13 cellular contexts compared by ENCODE assay signal in the genomic region with DNA sequence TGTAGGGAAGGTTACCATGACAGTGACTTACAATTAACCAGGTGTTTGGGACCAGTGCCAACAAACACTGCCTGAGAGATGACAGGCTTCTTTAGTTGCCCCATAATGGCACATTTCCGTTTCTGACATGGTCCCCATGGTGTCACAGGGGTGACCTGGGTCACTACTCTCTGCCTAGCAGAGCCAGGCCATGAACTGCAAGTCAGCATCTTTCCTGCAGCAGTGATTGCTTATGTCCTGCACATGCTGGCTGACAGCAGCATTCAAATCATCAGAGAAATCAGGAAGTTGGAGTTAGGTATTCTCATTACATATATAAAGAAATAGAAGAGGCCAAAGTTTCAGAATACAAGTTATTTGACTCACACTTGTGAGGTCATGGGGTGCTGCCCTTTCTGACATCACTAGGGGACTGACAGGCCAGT. TPM values are rescaled to one million over a fixed set of nuclear protein-coding genes. Genes with fewer than 3 reads are reported as not detected.
DNase-seq lines count a peak whose midpoint lies in the region; ATAC-seq and TF ChIP-seq lines count a peak whose summit lies in the region.
"Had no signal": no experiment of that assay in that cellular context is flagged by ENCODE, and none has a peak within 500 bp of the region (broad histone marks: within the 10 kb centered on the region; RNA-seq: fewer than 3 reads in every experiment).

No MANE protein-coding gene starts in this region.

- POLR2A ChIA-PET in MCF 10A (lab: Yijun Ruan, JAX), result interaction anchor here (0.6 to 0.9 kb wide), 2 partner anchors 11 to 147 kb away, joined by 3 to 5 read pairs; no protein-coding TSS in a partner anchor

- H3K9ac ChIP-seq in mammary epithelial cell (ENCODE audit: insufficient read depth, low read length) (no peak overlapping the region), MM.1S (ENCODE audit: low read length) (no peak overlapping the region; the same call in 1 of the 2 replicates)

- in situ Hi-C loops in mammary epithelial cell (cut with MboI; ENCODE audit: low sequenced_read_pairs in 2 of 2), result no loop called here

- H3K4me1 ChIP-seq in mammary epithelial cell (ENCODE audit: insufficient read depth, low read length), result peaks cover 37% of the 10 kb centered on the region
- H3K4me1 ChIP-seq in MM.1S (ENCODE audit: low read length), result peaks cover 46% of the 10 kb centered on the region

- H3K27ac Mint-ChIP-seq in MCF 10A (ENCODE audit: low read depth, unreplicated experiment), result no peak overlapping the region
- peak overlapping the region; percentile 34 for H3K27ac Mint-ChIP-seq in T-helper 17 cell
- peak overlapping the region; percentile 37 for H3K27ac Mint-ChIP-seq in stimulated activated naive B cell treated with anti-CD40 and anti-IgM and Interleukin-4, amounts not matched to agents 10 μg/mL and 1 μg/mL and 100 μg/mL, for 72 hours
- H3K27ac Mint-ChIP-seq in activated naive CD8-positive, alpha-beta T cell treated with anti-CD3 and anti-CD28 coated beads, Interleukin-2, amount 50 U/mL, for 24 hours, result no peak overlapping the region
- H3K27ac Mint-ChIP-seq: activated CD4-positive, alpha-beta memory T cell treated with anti-CD3 and anti-CD28 coated beads, Interleukin-2, amount 10 ng/mL, durations not matched to agents 7 days and 5 days; T-helper 1 cell treated with Interleukin-12 subunit alpha and Interleukin-12 subunit beta and Interleukin-4 antibody, amounts not matched to agents 30 μg/mL and 1 μg/mL, for 36 hours had no signal

- no peaks in the 10 kb centered on the region for H3K9me2 ChIP-seq in MM.1S (replicated peaks; ENCODE audit: insufficient read depth, low read length)

- no peaks in the 10 kb centered on the region for H3K36me3 Mint-ChIP-seq in MCF 10A (ENCODE audit: insufficient read depth, unreplicated experiment)
- peaks cover 2% of the 10 kb centered on the region for H3K36me3 Mint-ChIP-seq in T-helper 17 cell (ENCODE audit: low read depth)
- peaks cover 0 to 3% of the 10 kb centered on the region in 2 donors for H3K36me3 Mint-ChIP-seq in stimulated activated naive B cell treated with anti-CD40 and anti-IgM and Interleukin-4, amounts not matched to agents 10 μg/mL and 1 μg/mL and 100 μg/mL, for 72 hours
- H3K36me3 Mint-ChIP-seq in activated naive CD8-positive, alpha-beta T cell treated with anti-CD3 and anti-CD28 coated beads, Interleukin-2, amount 50 U/mL, for 24 hours (ENCODE audit: low read depth), result no peaks in the 10 kb centered on the region

- peaks cover 27% of the 10 kb centered on the region for H3F3A ChIP-seq in MM.1S (ENCODE audit: insufficient read depth, low read length)

- H3K27me3 Mint-ChIP-seq in MCF 10A (ENCODE audit: insufficient read depth, unreplicated experiment), result no peaks in the 10 kb centered on the region
- peaks cover 16% of the 10 kb centered on the region for H3K27me3 Mint-ChIP-seq in T-helper 17 cell
- peaks cover 0 to 4% of the 10 kb centered on the region in 2 donors for H3K27me3 Mint-ChIP-seq in stimulated activated naive B cell treated with anti-CD40 and anti-IgM and Interleukin-4, amounts not matched to agents 10 μg/mL and 1 μg/mL and 100 μg/mL, for 72 hours
- peaks cover 9% of the 10 kb centered on the region for H3K27me3 Mint-ChIP-seq in activated naive CD8-positive, alpha-beta T cell treated with anti-CD3 and anti-CD28 coated beads, Interleukin-2, amount 50 U/mL, for 24 hours

- peak; percentile 17 for DNase-seq in mammary epithelial cell
- DNase-seq in MCF 10A (ENCODE audit: unreplicated experiment), result no peak
- peak; percentile 98 for DNase-seq in MM.1S
- no peak for DNase-seq in T-helper 17 cell
- no peak for DNase-seq in stimulated activated naive B cell treated with anti-CD40 and anti-IgM and Interleukin-4, amounts not matched to agents 10 μg/mL and 1 μg/mL and 100 μg/mL, for 72 hours
- DNase-seq in activated naive CD8-positive, alpha-beta T cell treated with anti-CD3 and anti-CD28 coated beads, Interleukin-2, amount 50 U/mL, for 24 hours, result no peak
- no peak for DNase-seq in iPS-NIHi11 (ENCODE audit: low spot score)
- DNase-seq: activated CD4-positive, alpha-beta memory T cell treated with anti-CD3 and anti-CD28 coated beads, Interleukin-2, amount 10 ng/mL, durations not matched to agents 7 days and 5 days; activated naive CD4-positive, alpha-beta T cell treated with anti-CD3 and anti-CD28 coated beads, Interleukin-2, amount 50 U/mL, for 16 hours; NK-92 treated with Interleukin-12 subunit alpha and Interleukin-12 subunit beta, amount 100 ng/mL, for 24 hours had no signal

- H2AFZ ChIP-seq in mammary epithelial cell (ENCODE audit: low read depth, low read length) (no peak overlapping the region), MM.1S (ENCODE audit: low read length) (no peak overlapping the region)

- H3K4me2 ChIP-seq in mammary epithelial cell (ENCODE audit: insufficient read depth, low read depth, low read length), result no peak overlapping the region
- H3K4me2 ChIP-seq in MM.1S (ENCODE audit: low read depth, low read length), result no peak overlapping the region

- H3K79me2 ChIP-seq in mammary epithelial cell (ENCODE audit: insufficient read depth, low read length) (no peaks in the 10 kb centered on the region), MM.1S (ENCODE audit: low read length) (no peaks in the 10 kb centered on the region)

- H4K20me1 ChIP-seq in mammary epithelial cell (ENCODE audit: insufficient read depth, low read length) (no peaks in the 10 kb centered on the region), MM.1S (ENCODE audit: insufficient read depth, low read length) (no peaks in the 10 kb centered on the region)

- no peaks in the 10 kb centered on the region for H3K27me3 ChIP-seq in mammary epithelial cell (ENCODE audit: insufficient read depth, low read length)
- H3K27me3 ChIP-seq in MM.1S (replicated peaks; ENCODE audit: insufficient read depth, low read length), result no peaks in the 10 kb centered on the region
- H3K27me3 ChIP-seq: upper lobe of left lung had no signal

- ATAC-seq in T-helper 17 cell, result peak; percentile 35
- peak; percentile 12 to 19 for ATAC-seq in stimulated activated naive B cell treated with anti-CD40 and anti-IgM and Interleukin-4, amounts not matched to agents 10 μg/mL and 1 μg/mL and 100 μg/mL, for 72 hours (replicated peaks)
- ATAC-seq in activated naive CD8-positive, alpha-beta T cell treated with anti-CD3 and anti-CD28 coated beads, Interleukin-2, amount 50 U/mL, for 24 hours, result no peak
- ATAC-seq in GM18517 (IDR thresholded peaks at IDR 0.05; ENCODE audit: unreplicated experiment), result no peak

- H3K9me3 Mint-ChIP-seq in MCF 10A (ENCODE audit: unreplicated experiment), result no peaks in the 10 kb centered on the region
- peaks cover 0 to 5% of the 10 kb centered on the region in 2 donors for H3K9me3 Mint-ChIP-seq in stimulated activated naive B cell treated with anti-CD40 and anti-IgM and Interleukin-4, amounts not matched to agents 10 μg/mL and 1 μg/mL and 100 μg/mL, for 72 hours
- no peaks in the 10 kb centered on the region for H3K9me3 Mint-ChIP-seq in activated naive CD8-positive, alpha-beta T cell treated with anti-CD3 and anti-CD28 coated beads, Interleukin-2, amount 50 U/mL, for 24 hours
- H3K9me3 Mint-ChIP-seq: T-helper 1 cell treated with Interleukin-12 subunit alpha and Interleukin-12 subunit beta and Interleukin-4 antibody, amounts not matched to agents 30 μg/mL and 1 μg/mL, for 36 hours had no signal

- TF ChIP-seq CTCF in mammary epithelial cell (conservative IDR thresholded peaks at IDR 0.05 in 1 of 2, IDR thresholded peaks at IDR 0.05 in 1 of 2; ENCODE audit: extremely low read depth in 1 of 2, insufficient read depth in 1 of 2, low read depth in 1 of 2, low read length in 2 of 2) (no peak), MCF 10A (IDR thresholded peaks at IDR 0.05; ENCODE audit: unreplicated experiment) (no peak), MM.1S (IDR thresholded peaks at IDR 0.05; ENCODE audit: low read length) (no peak)

- no peak overlapping the region for H3K27ac ChIP-seq in mammary epithelial cell (ENCODE audit: insufficient read depth, low read depth, low read length)
- H3K27ac ChIP-seq in MM.1S (ENCODE audit: low read length), result peak overlapping the region; percentile 82
- H3K27ac ChIP-seq: upper lobe of left lung had no signal

- H3K4me3 ChIP-seq in mammary epithelial cell (replicated peaks in 1 of 3; ENCODE audit: insufficient read depth in 1 of 3, low read depth in 2 of 3, low read length in 3 of 3), result no peak overlapping the region
- H3K4me3 ChIP-seq in MM.1S (ENCODE audit: low read length), result no peak overlapping the region
- H3K4me3 ChIP-seq: upper lobe of left lung had no signal

- intact Hi-C loops in mammary epithelial cell (cut with micrococcal nuclease) (no loop called here), MCF 10A (cut with micrococcal nuclease) (no loop called here)

- dilution Hi-C loops in mammary epithelial cell (cut with HindIII; ENCODE audit: low sequenced_read_pairs), result no loop called here

- 92% methylated on average over 1 of the region's 1 CpG for WGBS in mammary epithelial cell (ENCODE audit: low coverage, missing lambda C conversion rate)

- H3K4me3 Mint-ChIP-seq in MCF 10A (ENCODE audit: unreplicated experiment) (no peak overlapping the region), T-helper 17 cell (no peak overlapping the region)
- H3K4me3 Mint-ChIP-seq in stimulated activated naive B cell treated with anti-CD40 and anti-IgM and Interleukin-4, amounts not matched to agents 10 μg/mL and 1 μg/mL and 100 μg/mL, for 72 hours, result no peak overlapping the region
- no peak overlapping the region for H3K4me3 Mint-ChIP-seq in activated naive CD8-positive, alpha-beta T cell treated with anti-CD3 and anti-CD28 coated beads, Interleukin-2, amount 50 U/mL, for 24 hours
- H3K4me3 Mint-ChIP-seq: activated CD4-positive, alpha-beta memory T cell treated with anti-CD3 and anti-CD28 coated beads, Interleukin-2, amount 10 ng/mL, durations not matched to agents 7 days and 5 days; T-helper 1 cell treated with Interleukin-12 subunit alpha and Interleukin-12 subunit beta and Interleukin-4 antibody, amounts not matched to agents 30 μg/mL and 1 μg/mL, for 36 hours had no signal

- H3K4me1 Mint-ChIP-seq in MCF 10A (ENCODE audit: insufficient read depth, unreplicated experiment), result peaks cover 31% of the 10 kb centered on the region
- peaks cover 3% of the 10 kb centered on the region for H3K4me1 Mint-ChIP-seq in T-helper 17 cell
- H3K4me1 Mint-ChIP-seq in stimulated activated naive B cell treated with anti-CD40 and anti-IgM and Interleukin-4, amounts not matched to agents 10 μg/mL and 1 μg/mL and 100 μg/mL, for 72 hours, result peaks cover 23 to 35% of the 10 kb centered on the region in 2 donors
- peaks cover 22% of the 10 kb centered on the region for H3K4me1 Mint-ChIP-seq in activated naive CD8-positive, alpha-beta T cell treated with anti-CD3 and anti-CD28 coated beads, Interleukin-2, amount 50 U/mL, for 24 hours

- CTCF ChIA-PET in mammary epithelial cell (lab: Charles Lee; ENCODE audit: low non-redundant PET) (no interaction called here), MCF 10A (lab: Yijun Ruan, JAX) (interaction anchor here (1.0 kb wide), 1 partner anchor 41 kb away, joined by 6 read pairs; no protein-coding TSS in a partner anchor)

- BruUV-seq in mammary epithelial cell (replicated peaks; lab: Mats Ljungman, UMichigan) (no TSS peak), MCF 10A (replicated peaks; lab: Mats Ljungman, UMichigan) (no TSS peak)

- no peaks in the 10 kb centered on the region for H3K36me3 ChIP-seq in mammary epithelial cell (ENCODE audit: insufficient read depth, low read length)
- no peaks in the 10 kb centered on the region for H3K36me3 ChIP-seq in MM.1S (replicated peaks; ENCODE audit: insufficient read depth, low read length)
- H3K36me3 ChIP-seq: upper lobe of left lung had no signal

- H3K9me3 ChIP-seq in mammary epithelial cell (replicated peaks; ENCODE audit: insufficient read depth, low read length) (no peaks in the 10 kb centered on the region), MM.1S (replicated peaks; ENCODE audit: insufficient read depth, low read length) (no peaks in the 10 kb centered on the region), T-helper 17 cell (ENCODE audit: control insufficient read depth, low read length, poor library complexity, severe bottlenecking) (no peaks in the 10 kb centered on the region)
- H3K9me3 ChIP-seq: upper lobe of left lung had no signal

RNA-seq across cellular contexts. Expression of gene ZNRF2, which starts 47.1 kb away (rescaled TPM):
- 10 to 100 TPM; 13.1 to 32.3 TPM for total RNA-seq in mammary epithelial cell
- 4.3 TPM for polyA plus RNA-seq in mammary epithelial cell
- 1.4 TPM for polyA minus RNA-seq in mammary epithelial cell
- 9.8 and 10.2 TPM in 2 replicates for total RNA-seq in MCF 10A (2022)
- total RNA-seq in T-helper 17 cell, result 10 to 100 TPM; 26.8 to 31.6 TPM

Comparison
In these comparisons a context has a peak if more than half of its experiments do, and no peak if none do; other contexts are left out.
1. DNase-seq: peak in mammary epithelial cell (single experiment) and MM.1S (single experiment); none in MCF 10A (single experiment), T-helper 17 cell (0 of 3), stimulated activated naive B cell treated with anti-CD40 and anti-IgM and Interleukin-4, amounts not matched to agents 10 μg/mL and 1 μg/mL and 100 μg/mL, for 72 hours (single experiment), activated naive CD8-positive, alpha-beta T cell treated with anti-CD3 and anti-CD28 coated beads, Interleukin-2, amount 50 U/mL, for 24 hours (single experiment) and iPS-NIHi11 (single experiment).
2. H3K27ac Mint-ChIP-seq: peak in T-helper 17 cell (single experiment) and stimulated activated naive B cell treated with anti-CD40 and anti-IgM and Interleukin-4, amounts not matched to agents 10 μg/mL and 1 μg/mL and 100 μg/mL, for 72 hours (single experiment); none in MCF 10A (single experiment) and activated naive CD8-positive, alpha-beta T cell treated with anti-CD3 and anti-CD28 coated beads, Interleukin-2, amount 50 U/mL, for 24 hours (single experiment).
3. ATAC-seq: peak in T-helper 17 cell (single experiment) and stimulated activated naive B cell treated with anti-CD40 and anti-IgM and Interleukin-4, amounts not matched to agents 10 μg/mL and 1 μg/mL and 100 μg/mL, for 72 hours (2 of 2); none in activated naive CD8-positive, alpha-beta T cell treated with anti-CD3 and anti-CD28 coated beads, Interleukin-2, amount 50 U/mL, for 24 hours (single experiment) and GM18517 (single experiment).